In genomic region chr2:218896501-218897393, GRCh38 we compare ENCODE assay signal across 8 cellular contexts. TPM values are rescaled to one million over a fixed set of nuclear protein-coding genes. Genes with fewer than 3 reads are reported as not detected.
DNase-seq lines count a peak whose midpoint lies in the region; ATAC-seq and TF ChIP-seq lines count a peak whose summit lies in the region.

No MANE protein-coding gene starts in this region.

- H3K27ac ChIP-seq in mammary epithelial cell (ENCODE audit: insufficient read depth, low read depth, low read length) (peak overlapping the region; percentile 60), neural progenitor cell (no peak overlapping the region), upper lobe of right lung (no peak overlapping the region)

- BruUV-seq in mammary epithelial cell (replicated peaks; lab: Mats Ljungman, UMichigan) = no TSS peak

- DNase-seq in GM10266 (ENCODE audit: extremely low spot score) (peak; percentile 94), T-helper 9 cell (peak; percentile 82), mammary epithelial cell (peak; percentile 80), neural progenitor cell (ENCODE audit: low spot score) (peak; percentile 58), KG1 (lab: John Stamatoyannopoulos, UW) (no peak), upper lobe of right lung (no peak)

- no peak for TF ChIP-seq CTCF in GM10266 (IDR thresholded peaks at IDR 0.05; ENCODE audit: control insufficient read depth, insufficient read depth, low read depth, missing control alignments)
- TF ChIP-seq CTCF in mammary epithelial cell (conservative IDR thresholded peaks at IDR 0.05 in 1 of 2, IDR thresholded peaks at IDR 0.05 in 1 of 2; ENCODE audit: extremely low read depth in 1 of 2, insufficient read depth in 1 of 2, low read depth in 1 of 2, low read length in 2 of 2) = no peak
- peak; percentile 9 for TF ChIP-seq CTCF in neural progenitor cell (IDR thresholded peaks at IDR 0.05)
- no peak for TF ChIP-seq CTCF in upper lobe of right lung (IDR thresholded peaks at IDR 0.05)

- H3K4me3 Mint-ChIP-seq in neural progenitor cell = no peak overlapping the region

- peaks cover 16% of the 10 kb centered on the region for H3K4me1 Mint-ChIP-seq in neural progenitor cell

- H3K4me2 ChIP-seq in mammary epithelial cell (ENCODE audit: insufficient read depth, low read depth, low read length) = peak overlapping the region; percentile 64
- H3K4me2 ChIP-seq in neural progenitor cell = peak overlapping the region; percentile 57

- CTCF ChIA-PET in mammary epithelial cell (lab: Charles Lee; ENCODE audit: low non-redundant PET) = no interaction called here

- H2AFZ ChIP-seq in mammary epithelial cell (ENCODE audit: low read depth, low read length) = peak overlapping the region; percentile 86
- H2AFZ ChIP-seq in neural progenitor cell (replicated peaks) = no peak overlapping the region

- TF ChIP-seq EP300 in Ishikawa (IDR thresholded peaks at IDR 0.05; ENCODE audit: borderline replicate concordance) = no peak

- in situ Hi-C loops in mammary epithelial cell (cut with MboI; ENCODE audit: low sequenced_read_pairs in 2 of 2) = no loop called here

- dilution Hi-C loops in mammary epithelial cell (cut with HindIII; ENCODE audit: low sequenced_read_pairs) = no loop called here

- no peaks in the 10 kb centered on the region for H3K9me3 ChIP-seq in mammary epithelial cell (replicated peaks; ENCODE audit: insufficient read depth, low read length)
- no peaks in the 10 kb centered on the region for H3K9me3 ChIP-seq in neural progenitor cell (ENCODE audit: low read depth)
- no peaks in the 10 kb centered on the region for H3K9me3 ChIP-seq in upper lobe of right lung

- H3K27me3 ChIP-seq in mammary epithelial cell (ENCODE audit: insufficient read depth, low read length) = no peaks in the 10 kb centered on the region
- H3K27me3 ChIP-seq in neural progenitor cell = peaks cover 100% of the 10 kb centered on the region
- H3K27me3 ChIP-seq in upper lobe of right lung = peaks cover 87% of the 10 kb centered on the region

- no peaks in the 10 kb centered on the region for H3K79me2 ChIP-seq in mammary epithelial cell (ENCODE audit: insufficient read depth, low read length)
- H3K79me2 ChIP-seq in neural progenitor cell (ENCODE audit: low read depth) = no peaks in the 10 kb centered on the region

- intact Hi-C loops in mammary epithelial cell (cut with micrococcal nuclease) = loop anchor here (1.0 kb wide), 1 partner anchor 13 kb away; no protein-coding TSS in a partner anchor
- intact Hi-C loops in upper lobe of right lung (cut with DNase I) = no loop called here

- no peak for TF ChIP-seq RAD21 in Ishikawa (IDR thresholded peaks at IDR 0.05; ENCODE audit: low read depth)

- no peak overlapping the region for H3K27ac Mint-ChIP-seq in neural progenitor cell

- peaks cover 75% of the 10 kb centered on the region for H3K27me3 Mint-ChIP-seq in neural progenitor cell (ENCODE audit: insufficient read depth, low read depth)

- H4K20me1 ChIP-seq in mammary epithelial cell (ENCODE audit: insufficient read depth, low read length) (no peaks in the 10 kb centered on the region), neural progenitor cell (ENCODE audit: low read depth) (peaks cover 49% of the 10 kb centered on the region)

- peak overlapping the region; percentile 69 for H3K9ac ChIP-seq in mammary epithelial cell (ENCODE audit: insufficient read depth, low read length)
- no peak overlapping the region for H3K9ac ChIP-seq in neural progenitor cell

- H3K9me3 Mint-ChIP-seq in neural progenitor cell = peaks cover 7% of the 10 kb centered on the region

- H3F3A ChIP-seq in neural progenitor cell (ENCODE audit: low read depth) = no peaks in the 10 kb centered on the region

- H3K36me3 ChIP-seq in mammary epithelial cell (ENCODE audit: insufficient read depth, low read length) (no peaks in the 10 kb centered on the region), neural progenitor cell (no peaks in the 10 kb centered on the region), upper lobe of right lung (no peaks in the 10 kb centered on the region)

- WGBS in mammary epithelial cell (ENCODE audit: low coverage, missing lambda C conversion rate) = 13% methylated on average over 9 of the region's 40 CpGs

- peak; percentile 64 for ATAC-seq in GM21529 (IDR thresholded peaks at IDR 0.05; ENCODE audit: unreplicated experiment)
- no peak for ATAC-seq in upper lobe of right lung

- peaks cover 59% of the 10 kb centered on the region for H3K4me1 ChIP-seq in mammary epithelial cell (ENCODE audit: insufficient read depth, low read length)
- peaks cover 10% of the 10 kb centered on the region for H3K4me1 ChIP-seq in neural progenitor cell
- H3K4me1 ChIP-seq in upper lobe of right lung = peaks cover 18% of the 10 kb centered on the region

- no peaks in the 10 kb centered on the region for H3K36me3 Mint-ChIP-seq in neural progenitor cell

- H3K4me3 ChIP-seq in mammary epithelial cell (replicated peaks in 1 of 3; ENCODE audit: insufficient read depth in 1 of 3, low read depth in 2 of 3, low read length in 3 of 3) = peak overlapping the region in 1 of 3 experiments; percentile 6
- H3K4me3 ChIP-seq in neural progenitor cell = peak overlapping the region; percentile 18
- no peak overlapping the region for H3K4me3 ChIP-seq in upper lobe of right lung

TF ChIP-seq in Ishikawa, 13 proteins besides CTCF, POLR2A, EP300 and RAD21:
- TF ChIP-seq YY1 (IDR thresholded peaks at IDR 0.05; ENCODE audit: low read depth) (no peak), FOXM1 (IDR thresholded peaks at IDR 0.05; ENCODE audit: borderline replicate concordance, low read depth) (no peak), EGR1 (IDR thresholded peaks at IDR 0.05) (peak; percentile 68), USF1 (IDR thresholded peaks at IDR 0.05) (no peak), TCF12 (IDR thresholded peaks at IDR 0.05; ENCODE audit: low read depth) (no peak), NFIC (IDR thresholded peaks at IDR 0.05) (no peak), MAX (IDR thresholded peaks at IDR 0.05) (no peak), TAF1 (IDR thresholded peaks at IDR 0.05; ENCODE audit: low read depth) (no peak), REST (IDR thresholded peaks at IDR 0.05; ENCODE audit: low read depth) (no peak), CREB1 (IDR thresholded peaks at IDR 0.05; ENCODE audit: low read depth) (no peak), TEAD4 (IDR thresholded peaks at IDR 0.05) (peak; percentile 17; the same call in 1 of the 2 replicates), ZBTB7A (IDR thresholded peaks at IDR 0.05; ENCODE audit: low read depth) (peak; percentile 59)
TF ChIP-seq in Ishikawa: peak in this region for 3.

RNA-seq across cellular contexts. Expression of gene WNT10A, which starts 16.1 kb away (rescaled TPM):
- total RNA-seq in mammary epithelial cell (under 1 TPM; under 0.01 to 0.45 TPM), neural progenitor cell (ENCODE audit: low replicate concordance) (not detected in 2 replicates), upper lobe of right lung (0.90 TPM)
- polyA plus RNA-seq in mammary epithelial cell = 0.85 TPM
- polyA minus RNA-seq in mammary epithelial cell = not detected

RNA-seq across cellular contexts. Expression of gene WNT6, which starts 37.1 kb away (rescaled TPM):
- total RNA-seq in mammary epithelial cell (not detected), neural progenitor cell (ENCODE audit: low replicate concordance) (not detected in 2 replicates), upper lobe of right lung (not detected)
- not detected for polyA plus RNA-seq in mammary epithelial cell
- not detected for polyA minus RNA-seq in mammary epithelial cell

Comparison
In these comparisons a context has a peak if more than half of its experiments do, and no peak if none do; other contexts are left out.
1. DNase-seq: peak in GM10266 (single experiment), T-helper 9 cell (single experiment), mammary epithelial cell (single experiment) and neural progenitor cell (single experiment); none in KG1 (single experiment) and upper lobe of right lung (single experiment).